In the genomic region with DNA sequence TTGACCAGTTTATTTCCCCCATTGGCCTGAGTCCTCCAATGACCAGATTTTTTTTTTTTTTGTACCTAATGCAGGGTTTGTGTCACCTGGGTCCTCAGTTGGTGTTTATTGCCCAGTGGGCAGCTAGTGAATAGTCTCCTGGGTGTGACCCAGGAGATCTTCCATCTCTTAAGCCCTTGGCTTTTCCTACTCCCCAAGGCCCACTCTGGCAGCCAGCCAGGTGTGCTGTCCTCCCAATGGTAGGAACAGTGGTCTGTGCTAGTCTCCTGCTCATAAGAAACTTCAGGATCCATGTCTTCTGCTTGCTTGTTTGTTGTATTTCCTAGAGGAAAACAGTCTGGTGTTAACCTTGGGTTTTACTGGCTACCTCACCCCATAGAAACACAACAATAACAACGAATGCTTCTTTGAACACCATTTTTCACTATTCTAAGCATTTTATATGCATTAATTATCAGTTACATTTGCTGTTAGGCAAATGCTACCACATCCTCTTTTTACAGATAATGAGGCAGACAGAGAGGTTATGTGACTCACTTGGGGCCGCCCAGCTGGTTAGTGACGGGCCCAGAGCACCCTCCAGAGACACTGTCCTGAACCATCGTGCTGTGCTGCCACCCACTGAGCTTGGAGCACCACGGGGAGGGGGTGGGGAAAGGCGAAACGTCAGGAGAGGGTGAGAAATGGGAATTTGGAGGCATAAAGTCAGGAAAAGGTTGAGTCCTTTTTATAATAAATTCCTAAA, we compare ENCODE assay signal across 8 cellular contexts.
A peak's percentile ranks its signal among the peaks of the same experiment; 100 is the strongest.
DNase-seq lines count a peak whose midpoint lies in the region; ATAC-seq and TF ChIP-seq lines count a peak whose summit lies in the region.

No MANE protein-coding gene starts in this region.

- H3K4me3 Mint-ChIP-seq in CD4-positive, alpha-beta T cell = no peak overlapping the region

- 72 to 77% (median 73%) methylated on average over 7 of the region's 7 CpGs for WGBS in psoas muscle, 3 donors

- H3K4me1 ChIP-seq in mucosa of descending colon (ENCODE audit: low read depth) = peaks cover 2% of the 10 kb centered on the region
- H3K4me1 ChIP-seq in psoas muscle = peaks cover 30% of the 10 kb centered on the region

- no peak overlapping the region for H3K27ac Mint-ChIP-seq in CD4-positive, alpha-beta T cell

- no peak for TF ChIP-seq CTCF in CD4-positive, alpha-beta T cell (IDR thresholded peaks at IDR 0.05)
- TF ChIP-seq CTCF in mucosa of descending colon (IDR thresholded peaks at IDR 0.05) (no peak), psoas muscle (IDR thresholded peaks at IDR 0.05) (no peak)

- no peaks in the 10 kb centered on the region for H3K27me3 Mint-ChIP-seq in CD4-positive, alpha-beta T cell

- H3K27me3 ChIP-seq in CD4-positive, alpha-beta T cell (ENCODE audit: control insufficient read depth, insufficient read depth, low read length) = no peaks in the 10 kb centered on the region
- no peaks in the 10 kb centered on the region for H3K27me3 ChIP-seq in psoas muscle (ENCODE audit: insufficient read depth in 3 of 3, low read length in 2 of 3)

- H3K9me3 Mint-ChIP-seq in CD4-positive, alpha-beta T cell = no peaks in the 10 kb centered on the region

- POLR2A ChIA-PET in CD4-positive, alpha-beta T cell (lab: Charles Lee) = interaction anchor here (0.9 to 1.9 kb wide), 2 partner anchors 105 to 362 kb away, joined by 3 to 8 read pairs; no protein-coding TSS in a partner anchor

- H3K36me3 ChIP-seq in mucosa of descending colon (ENCODE audit: low read depth) (no peaks in the 10 kb centered on the region), psoas muscle (ENCODE audit: insufficient read depth in 1 of 2, low read depth in 1 of 2) (no peaks in the 10 kb centered on the region)

- H3K4me3 ChIP-seq in mucosa of descending colon (no peak overlapping the region), psoas muscle (no peak overlapping the region)

- DNase-seq in CD4-positive, alpha-beta T cell = peak in 5 of 10 experiments; percentile 9 to 35 (median 19)
- DNase-seq in NAMALWA (ENCODE audit: low spot score) (peak; percentile 48), mucosa of descending colon (no peak), HuH-7 (ENCODE audit: low spot score) (no peak), head of caudate nucleus (no peak), pons (ENCODE audit: low spot score) (no peak), psoas muscle (no peak)
- peak; percentile 65 for DNase-seq in activated CD8-positive, alpha-beta memory T cell treated with anti-CD3 and anti-CD28 coated beads, Interleukin-2, amount 50 U/mL, for 48 hours

- CTCF ChIA-PET in CD4-positive, alpha-beta T cell (lab: Charles Lee) = interaction anchor here (1.2 to 1.5 kb wide), 3 partner anchors 9 to 363 kb away, joined by 3 to 6 read pairs (median 4); no protein-coding TSS in a partner anchor

- intact Hi-C loops in CD4-positive, alpha-beta T cell (cut with DNase I, micrococcal nuclease) = loop anchor here (5.0 to 10.0 kb wide), 5 partner anchors 81 to 361 kb away; no protein-coding TSS in a partner anchor
- intact Hi-C loops in mucosa of descending colon (cut with DNase I, micrococcal nuclease) (no loop called here), head of caudate nucleus (cut with DNase I) (no loop called here), psoas muscle (cut with DNase I) (loop anchor here (5.0 to 10.0 kb wide), 2 partner anchors 226 to 364 kb away; no protein-coding TSS in a partner anchor)

- no peaks in the 10 kb centered on the region for H3K36me3 Mint-ChIP-seq in CD4-positive, alpha-beta T cell (ENCODE audit: low read depth)

- H3K27ac ChIP-seq in CD4-positive, alpha-beta T cell (ENCODE audit: low read depth, low read length) = no peak overlapping the region
- H3K27ac ChIP-seq in psoas muscle = no peak overlapping the region

- H3K9me3 ChIP-seq in CD4-positive, alpha-beta T cell (ENCODE audit: control insufficient read depth, low read length) = no peaks in the 10 kb centered on the region
- H3K9me3 ChIP-seq in mucosa of descending colon = no peaks in the 10 kb centered on the region
- no peaks in the 10 kb centered on the region for H3K9me3 ChIP-seq in psoas muscle

- H3K4me1 Mint-ChIP-seq in CD4-positive, alpha-beta T cell (ENCODE audit: low read depth) = peaks cover 40% of the 10 kb centered on the region

- ATAC-seq in CD4-positive, alpha-beta T cell (ENCODE audit: poor library complexity) = peak; percentile 45
- ATAC-seq in mucosa of descending colon (peak; percentile 38), psoas muscle (no peak)

Comparison
In these comparisons a context has a peak if more than half of its experiments do, and no peak if none do; other contexts are left out.
1. ATAC-seq: peak in CD4-positive, alpha-beta T cell (single experiment) and mucosa of descending colon (single experiment); none in psoas muscle (0 of 4).
2. DNase-seq: peak in NAMALWA (single experiment) and activated CD8-positive, alpha-beta memory T cell treated with anti-CD3 and anti-CD28 coated beads, Interleukin-2, amount 50 U/mL, for 48 hours (single experiment); none in mucosa of descending colon (0 of 3), HuH-7 (single experiment), head of caudate nucleus (0 of 42), pons (single experiment) and psoas muscle (0 of 2).
3. intact Hi-C loops: an anchor here in CD4-positive, alpha-beta T cell (5.0 to 10.0 kb wide) and psoas muscle (5.0 to 10.0 kb wide); none called in mucosa of descending colon and head of caudate nucleus.